In genomic region chr7:44945479-44945878, GRCh38 we compare ENCODE assay signal across 8 cellular contexts. TPM values are rescaled to one million over a fixed set of nuclear protein-coding genes. Genes with fewer than 3 reads are reported as not detected.
"Had no signal": no experiment of that assay in that cellular context is flagged by ENCODE, and none has a peak within 500 bp of the region (broad histone marks: within the 10 kb centered on the region; RNA-seq: fewer than 3 reads in every experiment).

No MANE protein-coding gene starts in this region.

- H3K4me2 ChIP-seq: KMS-11 had no signal

- H3K4me3 Mint-ChIP-seq: IgD-negative memory B cell had no signal

- H3K27ac ChIP-seq: HL-60, KMS-11 had no signal

- DNase-seq: KBM-7, KG1 had no signal

- H3K4me3 ChIP-seq: K562 had no signal

- H3K9me3 Mint-ChIP-seq: IgD-negative memory B cell had no signal

- H3K9ac ChIP-seq: KMS-11 had no signal

- H3K27ac Mint-ChIP-seq: IgD-negative memory B cell had no signal

- ATAC-seq: HepG2 had no signal

- H3K4me1 Mint-ChIP-seq: IgD-negative memory B cell had no signal

RNA-seq across cellular contexts. Expression of gene MYO1G, which starts 33.3 kb away (rescaled TPM):
- total RNA-seq: HT1080 had no signal
